ENCODE assay signal across 1 cellular context in the genomic region with DNA sequence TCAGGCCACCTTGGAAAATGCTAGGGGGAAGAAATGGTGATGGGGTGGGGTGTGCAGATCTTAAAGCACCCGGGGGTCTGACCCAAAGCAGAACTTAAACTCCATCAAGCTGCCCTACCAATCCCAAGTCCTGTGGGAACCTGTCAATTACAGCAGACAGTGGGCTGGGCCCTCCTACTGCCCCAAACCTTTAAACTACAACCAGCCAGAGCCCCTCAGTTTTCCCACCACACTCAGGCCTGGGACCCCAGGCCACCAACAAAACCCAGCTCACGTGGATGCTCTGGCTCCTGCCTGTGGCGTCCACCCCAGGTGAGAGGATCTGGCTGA.
TF ChIP-seq lines count a peak whose summit lies in the region.

No MANE protein-coding gene starts in this region.

TF ChIP-seq in HCT116, 20 proteins besides CTCF, POLR2A, EP300 and RAD21 (continued from another document):
- TF ChIP-seq JUND (IDR thresholded peaks at IDR 0.05) (no peak), SIN3A (IDR thresholded peaks at IDR 0.05; ENCODE audit: low read depth) (no peak), EGR1 (IDR thresholded peaks at IDR 0.05; ENCODE audit: low read depth) (no peak), SRF (IDR thresholded peaks at IDR 0.05; ENCODE audit: low read depth) (no peak), FOSL1 (IDR thresholded peaks at IDR 0.05; ENCODE audit: low read depth) (no peak)
